In genomic region chr4:94084155-94084554, GRCh38 we compare ENCODE assay signal across 1 cellular context.
TF ChIP-seq lines count a peak whose summit lies in the region.

No MANE protein-coding gene starts in this region.

TF ChIP-seq in WTC11, 78 proteins besides CTCF, POLR2A, EP300 and RAD21 (continued from another document):
- no peak for TF ChIP-seq RELA (CRISPR knock-in tag; IDR thresholded peaks at IDR 0.05; ENCODE audit: borderline replicate concordance)
